29 cellular contexts compared by ENCODE assay signal in the genomic region with DNA sequence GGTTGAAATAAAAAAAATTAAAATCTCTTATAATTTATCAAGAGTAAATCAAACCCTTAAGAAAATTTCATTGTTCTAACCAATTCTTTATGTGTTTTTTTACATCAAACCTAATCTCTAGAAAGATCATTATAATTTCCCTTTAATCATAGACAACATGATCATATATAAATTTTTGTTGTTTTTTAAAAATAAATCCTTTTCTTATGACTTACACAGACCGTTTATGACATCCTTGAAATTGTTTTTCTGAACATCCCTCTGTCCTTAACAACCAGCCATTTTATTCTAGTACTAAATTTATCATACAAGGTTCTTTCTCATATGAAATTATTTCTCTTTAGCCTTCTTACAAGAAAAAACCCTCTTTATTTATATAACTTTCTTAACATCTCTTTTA.
"Had no signal": no experiment of that assay in that cellular context is flagged by ENCODE, and none has a peak within 500 bp of the region (broad histone marks: within the 10 kb centered on the region; RNA-seq: fewer than 3 reads in every experiment).

No MANE protein-coding gene starts in this region.

- DNase-seq: activated B cell treated with CpG ODN at 0.5 μM for 24 hours; activated CD4-positive, alpha-beta memory T cell treated with anti-CD3 and anti-CD28 coated beads for 36 hours; activated CD4-positive, alpha-beta T cell treated with anti-CD3 and anti-CD28 coated beads for 48 hours; activated CD4-positive, alpha-beta T cell treated with anti-CD3 and anti-CD28 coated beads, Interleukin-2, amount 50 U/mL, for 1 hour; activated CD8-positive, alpha-beta memory T cell treated with anti-CD3 and anti-CD28 coated beads, Interleukin-2, amount 10 ng/mL, durations not matched to agents 7 days and 5 days; activated CD8-positive, alpha-beta memory T cell treated with anti-CD3 and anti-CD28 coated beads, Interleukin-2, amount 50 U/mL, for 4 hours; activated CD8-positive, alpha-beta T cell treated with anti-CD3 and anti-CD28 coated beads, Interleukin-2, amount 10 ng/mL, durations not matched to agents 7 days and 5 days; activated effector memory CD4-positive, alpha-beta T cell treated with anti-CD3 and anti-CD28 coated beads, Interleukin-2, amount 50 U/mL, for 16 hours; activated naive CD4-positive, alpha-beta T cell treated with anti-CD3 and anti-CD28 coated beads for 36 hours; activated naive CD8-positive, alpha-beta T cell treated with anti-CD3 and anti-CD28 coated beads for 36 hours; activated naive CD8-positive, alpha-beta T cell treated with anti-CD3 and anti-CD28 coated beads, Interleukin-2, amount 50 U/mL, for 24 hours; activated T-cell treated with anti-CD3 and anti-CD28 coated beads, Interleukin-2, amount 50 U/mL, for 1 hour; activated T-cell treated with anti-CD3 and anti-CD28 coated beads, Interleukin-2, amount 50 U/mL, for 48 hours; adrenal gland; dorsolateral prefrontal cortex; effector memory CD4-positive, alpha-beta T cell; endodermal cell; erythroblast; foreskin keratinocyte; gastrocnemius medialis; glutamatergic neuron; heart left ventricle; T-helper 9 cell; WERI-Rb-1 had no signal

- FAIRE-seq: bronchial epithelial cell had no signal

- H3K27me3 ChIP-seq: adrenal gland, ascending aorta, esophagus muscularis mucosa, foreskin keratinocyte, gastrocnemius medialis, heart left ventricle had no signal

- H3K4me1 ChIP-seq: adrenal gland, ascending aorta, esophagus muscularis mucosa, foreskin keratinocyte, gastrocnemius medialis, heart left ventricle had no signal

- ATAC-seq: activated CD4-positive, CD25-positive, alpha-beta regulatory T cell treated with anti-CD3 and anti-CD28 coated beads, Interleukin-2, amount 50 U/mL, for 24 hours; activated CD8-positive, alpha-beta memory T cell treated with anti-CD3 and anti-CD28 coated beads, Interleukin-2, amount 10 ng/mL, durations not matched to agents 7 days and 5 days; activated CD8-positive, alpha-beta T cell treated with anti-CD3 and anti-CD28 coated beads, Interleukin-2, amount 10 ng/mL, durations not matched to agents 7 days and 5 days; activated naive CD8-positive, alpha-beta T cell treated with anti-CD3 and anti-CD28 coated beads, Interleukin-2, amount 50 U/mL, for 24 hours; foreskin keratinocyte; gastrocnemius medialis; heart left ventricle had no signal

- H3K4me3 ChIP-seq: adrenal gland, ascending aorta, coronary artery, dorsolateral prefrontal cortex, esophagus muscularis mucosa, gastrocnemius medialis, heart left ventricle had no signal

- H3K9me3 ChIP-seq: adrenal gland, ascending aorta, gastrocnemius medialis had no signal

- H3K36me3 ChIP-seq: adrenal gland, ascending aorta, esophagus muscularis mucosa, gastrocnemius medialis, heart left ventricle, WERI-Rb-1 had no signal

- H3K27ac ChIP-seq: adrenal gland, ascending aorta, coronary artery, dorsolateral prefrontal cortex, esophagus muscularis mucosa, foreskin keratinocyte, gastrocnemius medialis, heart left ventricle, WERI-Rb-1 had no signal
